Comparison of ENCODE assay signal across 9 cellular contexts in genomic region chr1:205429742-205430464, GRCh38. TPM values are rescaled to one million over a fixed set of nuclear protein-coding genes. Genes with fewer than 3 reads are reported as not detected.
DNase-seq lines count a peak whose midpoint lies in the region; ATAC-seq and TF ChIP-seq lines count a peak whose summit lies in the region.
"Had no signal": no experiment of that assay in that cellular context is flagged by ENCODE, and none has a peak within 500 bp of the region (broad histone marks: within the 10 kb centered on the region; RNA-seq: fewer than 3 reads in every experiment).

No MANE protein-coding gene starts in this region.

- H3K4me3 ChIP-seq in mesenchymal stem cell (ENCODE audit: insufficient read depth in 1 of 2, low read depth in 1 of 2, low read length in 2 of 2), result peak overlapping the region in 1 of 2 experiments; percentile 79
- H3K4me3 ChIP-seq in suprapubic skin, result peak overlapping the region; percentile 47

- no peak overlapping the region for H2BK120ac ChIP-seq in mesenchymal stem cell (ENCODE audit: low read depth, low read length)

- CTCF ChIA-PET in activated naive CD4-positive, alpha-beta T cell treated with anti-CD3 and anti-CD28 coated beads for 36 hours (lab: Charles Lee), result interaction anchor here (0.5 to 3.2 kb wide), 17 partner anchors 11 to 279 kb away, joined by 3 to 25 read pairs (median 4); no protein-coding TSS in a partner anchor
- CTCF ChIA-PET in MCF 10A (lab: Yijun Ruan, JAX), result interaction anchor here (0.5 to 6.9 kb wide), 31 partner anchors 9 to 1759 kb away, joined by 3 to 50 read pairs (median 4); no protein-coding TSS in a partner anchor

- H3K4me3 Mint-ChIP-seq in activated naive CD4-positive, alpha-beta T cell treated with anti-CD3 and anti-CD28 coated beads for 36 hours, result peak overlapping the region; percentile 78
- peak overlapping the region; percentile 56 for H3K4me3 Mint-ChIP-seq in MCF 10A (ENCODE audit: unreplicated experiment)

- intact Hi-C loops in activated naive CD4-positive, alpha-beta T cell treated with anti-CD3 and anti-CD28 coated beads for 36 hours (cut with micrococcal nuclease), result loop anchor here (5.0 kb wide), 1 partner anchor 158 kb away; no protein-coding TSS in a partner anchor
- intact Hi-C loops in MCF 10A (cut with micrococcal nuclease), result loop anchor here (2.0 kb wide), 1 partner anchor 75 kb away; no protein-coding TSS in a partner anchor

- H3K4me1 ChIP-seq in mesenchymal stem cell (ENCODE audit: control insufficient read depth, insufficient read depth, low read depth, low read length) (peaks cover 6% of the 10 kb centered on the region), suprapubic skin (peaks cover 8% of the 10 kb centered on the region)

- peak overlapping the region in 1 of 2 experiments; percentile 36 for H3K23ac ChIP-seq in mesenchymal stem cell (ENCODE audit: low read length in 2 of 2)

- no peak overlapping the region for H4K91ac ChIP-seq in mesenchymal stem cell (ENCODE audit: low read length)

- no peak overlapping the region for H3K27ac ChIP-seq in mesenchymal stem cell (ENCODE audit: low read length, poor library complexity, severe bottlenecking)
- no peak overlapping the region for H3K27ac ChIP-seq in suprapubic skin

- no TSS peak for BruUV-seq in MCF 10A (replicated peaks; lab: Mats Ljungman, UMichigan)

- TF ChIP-seq EP300 in suprapubic skin (IDR thresholded peaks at IDR 0.05), result no peak

- no peak overlapping the region for H2BK5ac ChIP-seq in mesenchymal stem cell (ENCODE audit: low read depth, low read length, poor library complexity, severe bottlenecking)

- H2BK15ac ChIP-seq in mesenchymal stem cell (ENCODE audit: low read depth, poor library complexity, severe bottlenecking), result no peak overlapping the region

- WGBS in mesenchymal stem cell, result 78% methylated on average over 19 of the region's 19 CpGs
- WGBS in suprapubic skin, result 81% methylated on average over 18 of the region's 19 CpGs

- H2AFZ ChIP-seq in mesenchymal stem cell (ENCODE audit: low read depth, low read length), result no peak overlapping the region

- peaks cover 85 to 86% of the 10 kb centered on the region in 2 experiments for H3K27me3 ChIP-seq in mesenchymal stem cell (ENCODE audit: control insufficient read depth in 1 of 2, insufficient read depth in 1 of 2, low read length in 2 of 2)
- peaks cover 26% of the 10 kb centered on the region for H3K27me3 ChIP-seq in suprapubic skin
- H3K27me3 ChIP-seq: BE2C had no signal

- peak overlapping the region; percentile 69 for H3K9ac ChIP-seq in mesenchymal stem cell (ENCODE audit: low read length)

- no peak overlapping the region for H3K4ac ChIP-seq in mesenchymal stem cell (ENCODE audit: low read depth in 1 of 2, low read length in 2 of 2)

- H3K9me3 Mint-ChIP-seq in activated naive CD4-positive, alpha-beta T cell treated with anti-CD3 and anti-CD28 coated beads for 36 hours, result no peaks in the 10 kb centered on the region
- H3K9me3 Mint-ChIP-seq in MCF 10A (ENCODE audit: unreplicated experiment), result no peaks in the 10 kb centered on the region

- H3K18ac ChIP-seq in mesenchymal stem cell (ENCODE audit: low read depth in 1 of 2, low read length in 2 of 2), result no peak overlapping the region

- H3K14ac ChIP-seq in mesenchymal stem cell (ENCODE audit: low read length in 2 of 2), result no peak overlapping the region

- H3K4me2 ChIP-seq in mesenchymal stem cell (ENCODE audit: low read length, poor library complexity, severe bottlenecking), result no peak overlapping the region

- no peaks in the 10 kb centered on the region for H3K36me3 ChIP-seq in mesenchymal stem cell (ENCODE audit: control insufficient read depth in 1 of 2, insufficient read depth in 2 of 2, low read depth in 1 of 2, low read length in 2 of 2)
- no peaks in the 10 kb centered on the region for H3K36me3 ChIP-seq in suprapubic skin
- H3K36me3 ChIP-seq: BE2C had no signal

- H3K9me3 ChIP-seq in mesenchymal stem cell (ENCODE audit: control insufficient read depth, low read length) (no peaks in the 10 kb centered on the region), suprapubic skin (no peaks in the 10 kb centered on the region)
- H3K9me3 ChIP-seq: BE2C had no signal

- H2AK5ac ChIP-seq in mesenchymal stem cell (ENCODE audit: low read length, severe bottlenecking), result no peak overlapping the region

- no peak for DNase-seq in activated naive CD4-positive, alpha-beta T cell treated with anti-CD3 and anti-CD28 coated beads for 36 hours
- DNase-seq in activated naive CD4-positive, alpha-beta T cell treated with anti-CD3 and anti-CD28 coated beads, Interleukin-2, amount 50 U/mL, for 16 hours, result no peak
- DNase-seq in MCF 10A (ENCODE audit: unreplicated experiment) (no peak), mesenchymal stem cell (no peak), suprapubic skin (ENCODE audit: low spot score in 2 of 2) (no peak), NCI-H226 (no peak), erythroblast (lab: John Stamatoyannopoulos, UW) (no peak)
- DNase-seq: BE2C had no signal

- H3K79me1 ChIP-seq in mesenchymal stem cell (replicated peaks; ENCODE audit: low read length, poor library complexity, severe bottlenecking), result no peaks in the 10 kb centered on the region

- peaks cover 9% of the 10 kb centered on the region for H3K4me1 Mint-ChIP-seq in activated naive CD4-positive, alpha-beta T cell treated with anti-CD3 and anti-CD28 coated beads for 36 hours (ENCODE audit: low read depth)
- no peaks in the 10 kb centered on the region for H3K4me1 Mint-ChIP-seq in MCF 10A (ENCODE audit: insufficient read depth, unreplicated experiment)

- TF ChIP-seq POLR2A in suprapubic skin (IDR thresholded peaks at IDR 0.05), result no peak
- TF ChIP-seq POLR2A in erythroblast (IDR thresholded peaks at IDR 0.05; ENCODE audit: low read length), result no peak

- no peak overlapping the region for H3K27ac Mint-ChIP-seq in activated naive CD4-positive, alpha-beta T cell treated with anti-CD3 and anti-CD28 coated beads for 36 hours
- H3K27ac Mint-ChIP-seq in MCF 10A (ENCODE audit: low read depth, unreplicated experiment), result no peak overlapping the region

- ATAC-seq in GM21360 (IDR thresholded peaks at IDR 0.05; ENCODE audit: unreplicated experiment), result no peak

- no peaks in the 10 kb centered on the region for H3K36me3 Mint-ChIP-seq in activated naive CD4-positive, alpha-beta T cell treated with anti-CD3 and anti-CD28 coated beads for 36 hours (ENCODE audit: low read depth)
- H3K36me3 Mint-ChIP-seq in MCF 10A (ENCODE audit: insufficient read depth, unreplicated experiment), result peaks cover 6% of the 10 kb centered on the region

- H4K8ac ChIP-seq in mesenchymal stem cell (ENCODE audit: low read length), result no peak overlapping the region

- POLR2A ChIA-PET in MCF 10A (lab: Yijun Ruan, JAX), result interaction anchor here (0.7 to 1.4 kb wide), 2 partner anchors 11 to 206 kb away, joined by 3 to 5 read pairs; no protein-coding TSS in a partner anchor

- H2BK12ac ChIP-seq in mesenchymal stem cell (ENCODE audit: low read length in 2 of 2), result no peak overlapping the region

- no peaks in the 10 kb centered on the region for H3K27me3 Mint-ChIP-seq in activated naive CD4-positive, alpha-beta T cell treated with anti-CD3 and anti-CD28 coated beads for 36 hours (ENCODE audit: low read depth)
- H3K27me3 Mint-ChIP-seq in MCF 10A (ENCODE audit: insufficient read depth, unreplicated experiment), result peaks cover 58% of the 10 kb centered on the region

- TF ChIP-seq CTCF in MCF 10A (IDR thresholded peaks at IDR 0.05; ENCODE audit: unreplicated experiment), result no peak
- no peak for TF ChIP-seq CTCF in suprapubic skin (IDR thresholded peaks at IDR 0.05)

RNA-seq across cellular contexts. Expression of gene LEMD1, which starts 8.0 kb away (rescaled TPM):
- under 1 TPM in 1 of 2 experiments, not detected in 1; 0.79 TPM for total RNA-seq in activated naive CD4-positive, alpha-beta T cell treated with anti-CD3 and anti-CD28 coated beads for 36 hours
- 1.4 TPM in 2 replicates for total RNA-seq in MCF 10A (2022)
- polyA plus RNA-seq in mesenchymal stem cell (2013, experiment 1 of 2), result not detected
- polyA plus RNA-seq in mesenchymal stem cell (2013, experiment 2 of 2), result not detected
- total RNA-seq in suprapubic skin, result 1 to 10 TPM in 1 of 4 donors, not detected in 3; 5.1 TPM

RNA-seq across cellular contexts. Expression of gene BLACAT1, which starts 25.9 kb away (rescaled TPM):
- under 1 TPM; 0.14 to 0.30 TPM for total RNA-seq in activated naive CD4-positive, alpha-beta T cell treated with anti-CD3 and anti-CD28 coated beads for 36 hours
- total RNA-seq in MCF 10A (2022) (0.72 and 1.1 TPM in 2 replicates), suprapubic skin (not detected)
- polyA plus RNA-seq in mesenchymal stem cell (2013, experiment 1 of 2), result not detected
- not detected for polyA plus RNA-seq in mesenchymal stem cell (2013, experiment 2 of 2)
